In genomic region chr1:78003882-78004718, GRCh38 we compare ENCODE assay signal across 8 cellular contexts. TPM values are rescaled to one million over a fixed set of nuclear protein-coding genes. Genes with fewer than 3 reads are reported as not detected.
A peak's percentile ranks its signal among the peaks of the same experiment; 100 is the strongest.
DNase-seq lines count a peak whose midpoint lies in the region; ATAC-seq and TF ChIP-seq lines count a peak whose summit lies in the region.

No MANE protein-coding gene starts in this region.

- H3K9me3 ChIP-seq in muscle layer of colon (ENCODE audit: low read length) (no peaks in the 10 kb centered on the region), thoracic aorta (no peaks in the 10 kb centered on the region)

- TF ChIP-seq CTCF in AG09309 (IDR thresholded peaks at IDR 0.05; ENCODE audit: control insufficient read depth, insufficient read depth, low read depth, low read length, missing control alignments) (no peak), thoracic aorta (IDR thresholded peaks at IDR 0.05) (no peak)

- H3K27ac ChIP-seq in muscle layer of colon (ENCODE audit: low read depth, low read length): peak overlapping the region; percentile 98
- H3K27ac ChIP-seq in thoracic aorta: peak overlapping the region; percentile 89 to 91

- peak; percentile 27 for DNase-seq in AG09309 (ENCODE audit: low read depth)
- DNase-seq in NCI-H82 treated with DMSO at 0.1 percent for 48 hours (lab: John Stamatoyannopoulos, UW; ENCODE audit: unreplicated experiment): peak; percentile 65
- DNase-seq in activated CD8-positive, alpha-beta memory T cell treated with anti-CD3 and anti-CD28 coated beads for 24 hours: peak; percentile 67
- peak; percentile 85 for DNase-seq in erythroblast (lab: John Stamatoyannopoulos, UW)
- DNase-seq in thoracic aorta (ENCODE audit: low spot score): no peak

- H3K4me1 ChIP-seq in muscle layer of colon (ENCODE audit: insufficient read depth, low read length) (peaks cover 13% of the 10 kb centered on the region), thoracic aorta (ENCODE audit: control insufficient read depth in 1 of 2, low read depth in 2 of 2) (peaks cover 0 to 20% of the 10 kb centered on the region in 2 donors)

- ATAC-seq in GM18873 (IDR thresholded peaks at IDR 0.05; ENCODE audit: low FRiP score, unreplicated experiment): peak; percentile 48
- peak; percentile 35 for ATAC-seq in HG03066 (IDR thresholded peaks at IDR 0.05; ENCODE audit: low read depth, unreplicated experiment)
- ATAC-seq in thoracic aorta (ENCODE audit: insufficient number of reproducible peaks, low FRiP score, low read depth): peak; percentile 74

- peak overlapping the region; percentile 49 for H3K4me3 ChIP-seq in AG09309 (ENCODE audit: control insufficient read depth, low read depth, low read length)
- H3K4me3 ChIP-seq in muscle layer of colon (ENCODE audit: low read depth in 1 of 2, low read length in 2 of 2): peak overlapping the region; percentile 68 to 83
- peak overlapping the region; percentile 79 for H3K4me3 ChIP-seq in thoracic aorta

- no peak for TF ChIP-seq POLR2A in erythroblast (IDR thresholded peaks at IDR 0.05; ENCODE audit: low read length)

- no peaks in the 10 kb centered on the region for H3K36me3 ChIP-seq in muscle layer of colon (ENCODE audit: insufficient read depth, low read length)
- no peaks in the 10 kb centered on the region for H3K36me3 ChIP-seq in thoracic aorta

- peak overlapping the region; percentile 96 for H3K9ac ChIP-seq in muscle layer of colon (ENCODE audit: low read length)

- H3K27me3 ChIP-seq in muscle layer of colon (ENCODE audit: control insufficient read depth in 1 of 2, insufficient read depth in 2 of 2, low read length in 2 of 2) (no peaks in the 10 kb centered on the region), thoracic aorta (replicated peaks; ENCODE audit: insufficient read depth) (no peaks in the 10 kb centered on the region)

RNA-seq across cellular contexts. Expression of gene DNAJB4, which starts 0.6 kb away (rescaled TPM):
- 10 to 100 TPM; 41.0 to 59.8 TPM for total RNA-seq in thoracic aorta

RNA-seq across cellular contexts. Expression of gene FUBP1, which starts 25.2 kb away (rescaled TPM):
- 100 to 1,000 TPM in 1 of 2 donors, 10 to 100 TPM in 1; 73.8 to 118 TPM for total RNA-seq in thoracic aorta

RNA-seq across cellular contexts. Expression of gene GIPC2, which starts 41.7 kb away (rescaled TPM):
- total RNA-seq in thoracic aorta: 1 to 10 TPM; 1.6 to 3.2 TPM
